29 cellular contexts compared by ENCODE assay signal in the genomic region with DNA sequence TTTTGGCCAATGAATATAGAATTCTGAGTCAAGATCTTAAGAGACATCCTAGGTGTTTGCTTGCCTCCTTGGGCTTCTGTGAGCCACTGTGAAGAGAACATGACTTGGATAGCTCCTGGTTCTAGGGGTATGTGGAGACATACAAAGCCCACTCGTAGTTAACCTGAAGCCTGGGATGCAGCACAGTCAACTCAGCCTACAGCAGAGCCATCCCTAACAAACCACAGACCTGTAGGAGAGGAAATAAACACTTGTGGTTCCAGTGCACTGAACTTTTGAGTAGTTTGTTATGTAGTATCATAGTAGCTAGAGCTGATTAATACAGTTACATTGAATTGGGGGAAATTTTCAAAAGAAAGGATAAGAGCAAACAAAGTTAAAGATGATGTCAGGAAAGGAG.
A peak's percentile ranks its signal among the peaks of the same experiment; 100 is the strongest.
DNase-seq lines count a peak whose midpoint lies in the region; ATAC-seq, FAIRE-seq and TF ChIP-seq lines count a peak whose summit lies in the region.
"Had no signal": no experiment of that assay in that cellular context is flagged by ENCODE, and none has a peak within 500 bp of the region (broad histone marks: within the 10 kb centered on the region; RNA-seq: fewer than 3 reads in every experiment).

No MANE protein-coding gene starts in this region.

- no peaks in the 10 kb centered on the region for H3K4me1 Mint-ChIP-seq in immature natural killer cell
- H3K4me1 Mint-ChIP-seq: brain; IgD-negative memory B cell; nephron; stimulated activated naive B cell treated with anti-CD40 and anti-IgM and Interleukin-4, amounts not matched to agents 10 μg/mL and 1 μg/mL and 100 μg/mL, for 72 hours had no signal

- no peak overlapping the region for H2AK5ac ChIP-seq in H1 (ENCODE audit: low read depth, low read length)

- no peak overlapping the region for H2BK20ac ChIP-seq in H1 (ENCODE audit: low read length)

- peaks cover 0 to 24% (median 8%) of the 10 kb centered on the region in 6 donors for H3K9me3 Mint-ChIP-seq in immature natural killer cell
- H3K9me3 Mint-ChIP-seq: activated CD8-positive, alpha-beta T cell treated with anti-CD3 and anti-CD28 coated beads for 36 hours; brain; nephron; stimulated activated naive B cell treated with anti-CD40 and anti-IgM and Interleukin-4, amounts not matched to agents 10 μg/mL and 1 μg/mL and 100 μg/mL, for 72 hours had no signal

- H3K79me2 ChIP-seq in H1 (ENCODE audit: control insufficient read depth in 1 of 2, insufficient read depth in 2 of 2, low read length in 2 of 2): no peaks in the 10 kb centered on the region
- H3K79me2 ChIP-seq in smooth muscle cell (ENCODE audit: low read depth): no peaks in the 10 kb centered on the region
- H3K79me2 ChIP-seq in OCI-LY7 (ENCODE audit: insufficient read depth, low read depth, low read length): no peaks in the 10 kb centered on the region
- H3K79me2 ChIP-seq: hepatocyte had no signal

- no peak for TF ChIP-seq RAD21 in H1 (IDR thresholded peaks at IDR 0.05 in 1 of 2, conservative IDR thresholded peaks at IDR 0.05 in 1 of 2; ENCODE audit: low read depth in 2 of 2, low read length in 2 of 2)

- no TSS peak for BruUV-seq in OCI-LY7 (replicated peaks; lab: Mats Ljungman, UMichigan)

- no peak for FAIRE-seq in H1 (lab: Jason Lieb, UNC)

- H3K4me1 ChIP-seq in H1 (replicated peaks in 1 of 4; ENCODE audit: control insufficient read depth in 3 of 4, insufficient read depth in 4 of 4, low read length in 3 of 4): peaks cover 0 to 10% (median 2%) of the 10 kb centered on the region in 4 experiments; a peak in 2 of 7 replicates
- H3K4me1 ChIP-seq in smooth muscle cell (ENCODE audit: low read depth): peaks cover 13% of the 10 kb centered on the region
- no peaks in the 10 kb centered on the region for H3K4me1 ChIP-seq in OCI-LY7 (ENCODE audit: insufficient read depth, low read length, poor library complexity, severe bottlenecking)
- H3K4me1 ChIP-seq: lower lobe of right lung, testis had no signal

- H3K9ac ChIP-seq in H1 (replicated peaks in 1 of 4; ENCODE audit: extremely low read depth in 1 of 4, low read depth in 3 of 4, low read length in 3 of 4) (no peak overlapping the region), smooth muscle cell (ENCODE audit: low read depth) (no peak overlapping the region)
- H3K9ac ChIP-seq: BLaER1 had no signal

- H3K27ac Mint-ChIP-seq in immature natural killer cell: no peak overlapping the region
- H3K27ac Mint-ChIP-seq: activated CD8-positive, alpha-beta T cell treated with anti-CD3 and anti-CD28 coated beads for 36 hours; activated naive CD8-positive, alpha-beta T cell; brain; IgD-negative memory B cell; nephron; stimulated activated naive B cell treated with anti-CD40 and anti-IgM and Interleukin-4, amounts not matched to agents 10 μg/mL and 1 μg/mL and 100 μg/mL, for 72 hours had no signal

- no peak overlapping the region for H3K4ac ChIP-seq in H1 (replicated peaks; ENCODE audit: insufficient read length, low read depth, low read length)

- CTCF ChIA-PET in H1 (lab: Charles Lee; ENCODE audit: partially characterized antibody) (interaction anchor here (0.5 to 1.0 kb wide), 2 partner anchors 34 to 75 kb away, joined by 3 read pairs; no protein-coding TSS in a partner anchor), OCI-LY7 (lab: Charles Lee; ENCODE audit: unreplicated experiment) (no interaction called here)

- no peak overlapping the region for H3K18ac ChIP-seq in H1 (ENCODE audit: extremely low read depth, low read length)

- H3K56ac ChIP-seq in H1 (replicated peaks; ENCODE audit: insufficient read length, low read depth, low read length): no peak overlapping the region

- no peak overlapping the region for H4K91ac ChIP-seq in H1 (replicated peaks; ENCODE audit: insufficient read length, low read length)

- no peaks in the 10 kb centered on the region for H3K36me3 ChIP-seq in H1 (ENCODE audit: control insufficient read depth in 2 of 4, insufficient read depth in 4 of 4, low read length in 3 of 4)
- H3K36me3 ChIP-seq in smooth muscle cell (ENCODE audit: low read depth): no peaks in the 10 kb centered on the region
- H3K36me3 ChIP-seq in OCI-LY7 (ENCODE audit: insufficient read depth, low read length): no peaks in the 10 kb centered on the region
- H3K36me3 ChIP-seq: BLaER1, gastroesophageal sphincter, lower lobe of right lung had no signal

- H3K27me3 Mint-ChIP-seq in immature natural killer cell (ENCODE audit: low read depth in 3 of 3): peaks cover 0 to 2% (median 0%) of the 10 kb centered on the region in 3 donors
- H3K27me3 Mint-ChIP-seq: activated CD8-positive, alpha-beta T cell treated with anti-CD3 and anti-CD28 coated beads for 36 hours; brain; IgD-negative memory B cell; stimulated activated naive B cell treated with anti-CD40 and anti-IgM and Interleukin-4, amounts not matched to agents 10 μg/mL and 1 μg/mL and 100 μg/mL, for 72 hours had no signal

- no peak for TF ChIP-seq POLR2A in H1 (IDR thresholded peaks at IDR 0.05; ENCODE audit: control extremely low read depth in 1 of 2, low read depth in 2 of 2, low read length in 2 of 2)

- H2BK12ac ChIP-seq in H1 (ENCODE audit: low read depth, low read length): no peak overlapping the region

- no peak overlapping the region for H2BK120ac ChIP-seq in H1 (replicated peaks; ENCODE audit: low read depth, low read length)

- ATAC-seq in HG03432 (IDR thresholded peaks at IDR 0.05; ENCODE audit: unreplicated experiment): no peak
- ATAC-seq: activated CD8-positive, alpha-beta T cell treated with anti-CD3 and anti-CD28 coated beads for 36 hours; gastroesophageal sphincter; lower lobe of right lung; Right ventricle myocardium inferior; stimulated activated naive B cell treated with anti-CD40 and anti-IgM and Interleukin-4, amounts not matched to agents 10 μg/mL and 1 μg/mL and 100 μg/mL, for 72 hours had no signal

- H3K79me1 ChIP-seq in H1 (ENCODE audit: low read depth, low read length): no peaks in the 10 kb centered on the region

- H3K4me2 ChIP-seq in H1 (ENCODE audit: insufficient read depth in 1 of 2, low read depth in 2 of 2, low read length in 2 of 2) (no peak overlapping the region), smooth muscle cell (peak overlapping the region; percentile 54), OCI-LY7 (ENCODE audit: low read length) (no peak overlapping the region)
- H3K4me2 ChIP-seq: BLaER1, hepatocyte, PC-9 had no signal

- WGBS in H1 (ENCODE audit: extremely low coverage in 1 of 2, insufficient coverage in 1 of 2, insufficient read length in 1 of 2, insufficient replicate concordance in 2 of 2, low coverage in 1 of 2, low lambda C conversion rate in 2 of 2, missing lambda C conversion rate in 1 of 2), 2 experiments: 100% methylated on average over 1 of the region's 1 CpG; no CpG with 5 or more reads in 1 of the 2 experiments
- 50% methylated on average over 1 of the region's 1 CpG for WGBS in smooth muscle cell (ENCODE audit: low lambda C conversion rate)

- POLR2A ChIA-PET in H1 (lab: Charles Lee; ENCODE audit: partially characterized antibody) (no interaction called here), OCI-LY7 (lab: Charles Lee) (no interaction called here)

- no peak overlapping the region for H4K8ac ChIP-seq in H1 (ENCODE audit: extremely low read depth, insufficient read depth, low read length)

- H3K4me3 ChIP-seq in H1 (ENCODE audit: extremely low read depth in 1 of 4, insufficient read depth in 2 of 4, low read depth in 3 of 4, low read length in 4 of 4) (no peak overlapping the region), smooth muscle cell (no peak overlapping the region), OCI-LY7 (ENCODE audit: low read depth, low read length, poor library complexity, severe bottlenecking) (no peak overlapping the region)
- H3K4me3 ChIP-seq: BLaER1, gastroesophageal sphincter, hepatocyte, lower lobe of right lung, PC-9, testis had no signal

- no peaks in the 10 kb centered on the region for H3K9me3 ChIP-seq in H1 (ENCODE audit: insufficient read depth in 2 of 2, low read depth in 1 of 2, low read length in 1 of 2)
- H3K9me3 ChIP-seq in smooth muscle cell (replicated peaks; ENCODE audit: low read depth): no peaks in the 10 kb centered on the region
- no peaks in the 10 kb centered on the region for H3K9me3 ChIP-seq in OCI-LY7 (ENCODE audit: low read length)
- H3K9me3 ChIP-seq: BLaER1, gastroesophageal sphincter, lower lobe of right lung, testis had no signal

- no peak for TF ChIP-seq EP300 in H1 (IDR thresholded peaks at IDR 0.05; ENCODE audit: borderline replicate concordance in 1 of 2, low read depth in 2 of 2, low read length in 2 of 2)

- H3K14ac ChIP-seq in H1 (ENCODE audit: insufficient read length): no peak overlapping the region

- H2BK5ac ChIP-seq in H1 (ENCODE audit: low read depth, low read length): no peak overlapping the region

- intact Hi-C loops in OCI-LY7 (cut with micrococcal nuclease; ENCODE audit: unreplicated experiment): no loop called here

- no peak overlapping the region for H3K23ac ChIP-seq in H1 (ENCODE audit: insufficient read length)

- H4K20me1 ChIP-seq in H1 (replicated peaks in 1 of 2; ENCODE audit: control insufficient read depth in 1 of 2, insufficient read depth in 2 of 2, low read length in 2 of 2) (no peaks in the 10 kb centered on the region), smooth muscle cell (ENCODE audit: low read depth) (no peaks in the 10 kb centered on the region), OCI-LY7 (ENCODE audit: insufficient read depth, low read length) (no peaks in the 10 kb centered on the region)
- H4K20me1 ChIP-seq: BLaER1 had no signal

- H4K5ac ChIP-seq in H1 (ENCODE audit: insufficient read length, low read depth, low read length): no peak overlapping the region

- peak; percentile 4 for DNase-seq in H4 (ENCODE audit: low spot score)
- DNase-seq in RPMI7951 (ENCODE audit: low read depth): peak; percentile 54
- no peak for DNase-seq in H1 (ENCODE audit: low read depth in 1 of 2, low spot score in 2 of 2)
- DNase-seq in smooth muscle cell (lab: John Stamatoyannopoulos, UW; ENCODE audit: unreplicated experiment): no peak
- no peak for DNase-seq in OCI-LY7 (ENCODE audit: low spot score)
- no peak for DNase-seq in NCI-H2196 treated with DMSO at 0.1 percent for 48 hours (lab: John Stamatoyannopoulos, UW; ENCODE audit: unreplicated experiment)
- no peak for DNase-seq in immature natural killer cell
- DNase-seq: activated CD4-positive, alpha-beta T cell treated with anti-CD3 and anti-CD28 coated beads for 1 hour; activated CD8-positive, alpha-beta memory T cell treated with anti-CD3 and anti-CD28 coated beads, Interleukin-2, amount 50 U/mL, for 48 hours; activated CD8-positive, alpha-beta T cell treated with anti-CD3 and anti-CD28 coated beads for 36 hours; DMS 273 treated with DMSO at 0.1 percent for 48 hours; HCEC 1CT; lower lobe of right lung; NCI-H1092; NCI-H187; NCI-H2171 treated with DMSO at 0.1 percent for 48 hours; NCI-H524 treated with DMSO at 0.1 percent for 48 hours; PC-9; stimulated activated naive B cell treated with anti-CD40 and anti-IgM and Interleukin-4, amounts not matched to agents 10 μg/mL and 1 μg/mL and 100 μg/mL, for 72 hours; testis had no signal

- no peaks in the 10 kb centered on the region for H3F3A ChIP-seq in smooth muscle cell (ENCODE audit: low read depth)

- H3K23me2 ChIP-seq in H1 (ENCODE audit: low read depth, low read length): no peaks in the 10 kb centered on the region

- H3K27ac ChIP-seq in H1 (ENCODE audit: low read depth, low read length): no peak overlapping the region
- peak overlapping the region; percentile 52 for H3K27ac ChIP-seq in smooth muscle cell (ENCODE audit: low read depth)
- no peak overlapping the region for H3K27ac ChIP-seq in OCI-LY7 (ENCODE audit: low read depth, low read length, poor library complexity, severe bottlenecking)
- H3K27ac ChIP-seq: BLaER1, hepatocyte, lower lobe of right lung, PC-9, testis had no signal

- H3K4me3 Mint-ChIP-seq in immature natural killer cell: no peak overlapping the region
- H3K4me3 Mint-ChIP-seq: activated CD8-positive, alpha-beta T cell treated with anti-CD3 and anti-CD28 coated beads for 36 hours; activated naive CD8-positive, alpha-beta T cell; brain; IgD-negative memory B cell; nephron; stimulated activated naive B cell treated with anti-CD40 and anti-IgM and Interleukin-4, amounts not matched to agents 10 μg/mL and 1 μg/mL and 100 μg/mL, for 72 hours had no signal

- no peaks in the 10 kb centered on the region for H3K9me2 ChIP-seq in OCI-LY7 (ENCODE audit: insufficient read depth, low read length)

- no peak overlapping the region for H2BK15ac ChIP-seq in H1 (ENCODE audit: low read length)

- TF ChIP-seq CTCF in H1 (IDR thresholded peaks at IDR 0.05; ENCODE audit: control extremely low read depth in 1 of 3, insufficient read depth in 1 of 3, low read depth in 1 of 3, low read length in 3 of 3) (no peak), smooth muscle cell (IDR thresholded peaks at IDR 0.05; ENCODE audit: borderline replicate concordance, insufficient read depth, poor library complexity, severe bottlenecking) (no peak), OCI-LY7 (conservative IDR thresholded peaks at IDR 0.05; ENCODE audit: low read length) (no peak)

- H2AFZ ChIP-seq in H1 (ENCODE audit: low read length) (peak overlapping the region; percentile 51; the same call in 1 of the 2 replicates), smooth muscle cell (ENCODE audit: low read depth) (peak overlapping the region; percentile 47), OCI-LY7 (ENCODE audit: low read length) (no peak overlapping the region)
- H2AFZ ChIP-seq: hepatocyte, PC-9 had no signal

- H3K36me3 Mint-ChIP-seq in immature natural killer cell: no peaks in the 10 kb centered on the region
- H3K36me3 Mint-ChIP-seq: activated naive CD8-positive, alpha-beta T cell; brain; IgD-negative memory B cell; stimulated activated naive B cell treated with anti-CD40 and anti-IgM and Interleukin-4, amounts not matched to agents 10 μg/mL and 1 μg/mL and 100 μg/mL, for 72 hours had no signal

- H3K27me3 ChIP-seq in H1 (replicated peaks in 1 of 4; ENCODE audit: control insufficient read depth in 3 of 4, extremely low read depth in 1 of 4, insufficient read depth in 3 of 4, low read length in 3 of 4) (no peaks in the 10 kb centered on the region), smooth muscle cell (ENCODE audit: low read depth) (no peaks in the 10 kb centered on the region)
- H3K27me3 ChIP-seq: BLaER1, gastroesophageal sphincter, hepatocyte, testis had no signal

Comparison
In these comparisons a context has a peak if more than half of its experiments do, and no peak if none do; other contexts are left out.
1. DNase-seq: peak in H4 (single experiment) and RPMI7951 (single experiment); none in H1 (0 of 2), smooth muscle cell (single experiment), OCI-LY7 (single experiment), NCI-H2196 treated with DMSO at 0.1 percent for 48 hours (single experiment) and immature natural killer cell (0 of 3).